ENCODE assay signal across 17 cellular contexts in genomic region chr4:150572704-150573504, GRCh38. TPM values are rescaled to one million over a fixed set of nuclear protein-coding genes. Genes with fewer than 3 reads are reported as not detected.
DNase-seq lines count a peak whose midpoint lies in the region; ATAC-seq, FAIRE-seq and TF ChIP-seq lines count a peak whose summit lies in the region.
"Had no signal": no experiment of that assay in that cellular context is flagged by ENCODE, and none has a peak within 500 bp of the region (broad histone marks: within the 10 kb centered on the region; RNA-seq: fewer than 3 reads in every experiment).

No MANE protein-coding gene starts in this region.

- H3K27me3 Mint-ChIP-seq in osteocyte (ENCODE audit: unreplicated experiment): no peaks in the 10 kb centered on the region

- peaks cover 46% of the 10 kb centered on the region for H3K4me1 Mint-ChIP-seq in osteocyte (ENCODE audit: unreplicated experiment)

- no peak overlapping the region for H3K4me3 Mint-ChIP-seq in osteocyte (ENCODE audit: unreplicated experiment)
- H3K4me3 Mint-ChIP-seq: activated T-helper 1 cell treated with anti-CD3 and anti-CD28 coated beads, Interleukin-12 subunit alpha, Interleukin-12 subunit beta, Interleukin-2, Interleukin-4 antibody, amounts not matched to agents 30 ng/mL and 10 ng/mL and 1 ng/mL, durations not matched to agents 14 hours and 24 hours and 36 hours had no signal

- peak overlapping the region in 1 of 2 experiments; percentile 49; a peak in 1 of 4 replicates for H3K27ac ChIP-seq in SK-N-SH (ENCODE audit: low read depth in 2 of 2, low read length in 1 of 2)
- no peak overlapping the region for H3K27ac ChIP-seq in left lung
- H3K27ac ChIP-seq: neutrophil had no signal

- H3K4me2 ChIP-seq in SK-N-SH: peak overlapping the region; percentile 31; the same call in 1 of the 2 replicates

- POLR2A ChIA-PET in SK-N-SH (lab: Yijun Ruan, JAX): no interaction called here

- H3K79me2 ChIP-seq in SK-N-SH (ENCODE audit: insufficient read depth): no peaks in the 10 kb centered on the region

- no peak for FAIRE-seq in HTR-8/SVneo (lab: Jason Lieb, UNC)

- H3K36me3 Mint-ChIP-seq in osteocyte (ENCODE audit: unreplicated experiment): no peaks in the 10 kb centered on the region

- ATAC-seq in SK-N-SH treated with all-trans-retinoic acid at 6 μM for 48 hours: no peak
- peak; percentile 50 for ATAC-seq in GM21447 (IDR thresholded peaks at IDR 0.05; ENCODE audit: unreplicated experiment)
- no peak for ATAC-seq in left lung
- ATAC-seq in GM21717 (IDR thresholded peaks at IDR 0.05; ENCODE audit: unreplicated experiment): no peak

- H4K20me1 ChIP-seq in SK-N-SH (ENCODE audit: insufficient read depth): no peaks in the 10 kb centered on the region

- intact Hi-C loops in left lung (cut with DNase I): no loop called here

- CTCF ChIA-PET in SK-N-SH (lab: Yijun Ruan, JAX): interaction anchor here (0.9 to 1.0 kb wide), 2 partner anchors 18 to 294 kb away, joined by 3 read pairs; no protein-coding TSS in a partner anchor

- no peaks in the 10 kb centered on the region for H3K9me3 ChIP-seq in SK-N-SH
- H3K9me3 ChIP-seq in left lung: no peaks in the 10 kb centered on the region
- H3K9me3 ChIP-seq: neutrophil, Peyer's patch had no signal

- peaks cover 15% of the 10 kb centered on the region for H3F3A ChIP-seq in SK-N-SH (replicated peaks; ENCODE audit: insufficient read depth)

- peaks cover 0 to 3% of the 10 kb centered on the region in 2 experiments for H3K36me3 ChIP-seq in SK-N-SH (replicated peaks in 1 of 2; ENCODE audit: control insufficient read depth in 1 of 2, insufficient read depth in 2 of 2, low read length in 1 of 2)
- H3K36me3 ChIP-seq in left lung: no peaks in the 10 kb centered on the region
- H3K36me3 ChIP-seq: neutrophil, Peyer's patch had no signal

- peaks cover 3 to 23% of the 10 kb centered on the region in 2 experiments; a peak in 3 of 4 replicates for H3K4me1 ChIP-seq in SK-N-SH (ENCODE audit: control insufficient read depth in 1 of 2, insufficient read depth in 2 of 2, low read depth in 1 of 2, low read length in 1 of 2)
- H3K4me1 ChIP-seq in left lung: no peaks in the 10 kb centered on the region

- H3K9ac ChIP-seq in SK-N-SH: no peak overlapping the region

- H3K9me2 ChIP-seq in SK-N-SH: no peaks in the 10 kb centered on the region

- WGBS in SK-N-SH (ENCODE audit: low lambda C conversion rate): 98% methylated on average over 5 of the region's 5 CpGs

- H3K27me3 ChIP-seq in SK-N-SH (ENCODE audit: insufficient read depth) (no peaks in the 10 kb centered on the region), left lung (no peaks in the 10 kb centered on the region)
- H3K27me3 ChIP-seq: neutrophil, Peyer's patch had no signal

- peak overlapping the region; percentile 82 for H3K27ac Mint-ChIP-seq in osteocyte (ENCODE audit: unreplicated experiment)
- H3K27ac Mint-ChIP-seq: activated T-helper 1 cell treated with anti-CD3 and anti-CD28 coated beads, Interleukin-12 subunit alpha, Interleukin-12 subunit beta, Interleukin-2, Interleukin-4 antibody, amounts not matched to agents 30 ng/mL and 10 ng/mL and 1 ng/mL, durations not matched to agents 14 hours and 24 hours and 36 hours had no signal

- H3K9me3 Mint-ChIP-seq in osteocyte (ENCODE audit: unreplicated experiment): no peaks in the 10 kb centered on the region
- H3K9me3 Mint-ChIP-seq: activated T-helper 1 cell treated with anti-CD3 and anti-CD28 coated beads, Interleukin-12 subunit alpha, Interleukin-12 subunit beta, Interleukin-2, Interleukin-4 antibody, amounts not matched to agents 30 ng/mL and 10 ng/mL and 1 ng/mL, durations not matched to agents 14 hours and 24 hours and 36 hours had no signal

- TF ChIP-seq CTCF in SK-N-SH (IDR thresholded peaks at IDR 0.05) (no peak), osteocyte (IDR thresholded peaks at IDR 0.05) (no peak), left lung (IDR thresholded peaks at IDR 0.05) (no peak)

- TF ChIP-seq RAD21 in SK-N-SH (IDR thresholded peaks at IDR 0.05; ENCODE audit: low read length): no peak

- no peak for TF ChIP-seq EP300 in SK-N-SH (IDR thresholded peaks at IDR 0.05; ENCODE audit: borderline replicate concordance in 1 of 2, low read depth in 1 of 2, low read length in 1 of 2)

- DNase-seq in SK-N-SH: no peak
- peak; percentile 94 for DNase-seq in SK-N-DZ (ENCODE audit: low spot score)
- no peak for DNase-seq in osteocyte (ENCODE audit: extremely low spot score, unreplicated experiment)
- DNase-seq in HTR-8/SVneo (ENCODE audit: insufficient read length, low spot score): no peak
- DNase-seq in left lung: no peak
- DNase-seq: activated CD4-positive, alpha-beta T cell treated with anti-CD3 and anti-CD28 coated beads for 1 hour; NCI-H226; Peyer's patch had no signal

- H3K4me3 ChIP-seq in SK-N-SH (ENCODE audit: low read depth in 2 of 2, low read length in 1 of 2): no peak overlapping the region
- no peak overlapping the region for H3K4me3 ChIP-seq in left lung
- H3K4me3 ChIP-seq: Peyer's patch had no signal

- no peak overlapping the region for H2AFZ ChIP-seq in SK-N-SH (ENCODE audit: low read depth)

TF ChIP-seq in SK-N-SH, 30 proteins besides CTCF, POLR2A, EP300 and RAD21:
- no peak for TF ChIP-seq POLR2AphosphoS5 (IDR thresholded peaks at IDR 0.05; ENCODE audit: low read depth, low read length)
- TF ChIP-seq GATA2 (CRISPR knock-in tag; IDR thresholded peaks at IDR 0.05): 0 out of 2 replicates have a peak, but pooled peaks have one; percentile 13

TF ChIP-seq in SK-N-SH treated with all-trans-retinoic acid at 6 μM for 48 hours, 23 proteins besides CTCF, POLR2A, EP300 and RAD21 (continues in another document):
- TF ChIP-seq ZFP3 (CRISPR knock-in tag; IDR thresholded peaks at IDR 0.05) (no peak), CSRNP3 (CRISPR knock-in tag; IDR thresholded peaks at IDR 0.05) (no peak), ARNTL (CRISPR knock-in tag; IDR thresholded peaks at IDR 0.05; ENCODE audit: borderline replicate concordance, low read depth) (no peak), CREB5 (CRISPR knock-in tag; IDR thresholded peaks at IDR 0.05; ENCODE audit: low read depth) (no peak), POU6F1 (CRISPR knock-in tag; IDR thresholded peaks at IDR 0.05; ENCODE audit: borderline replicate concordance, low read depth) (no peak), ZFP30 (CRISPR knock-in tag; IDR thresholded peaks at IDR 0.05) (no peak), PPARA (CRISPR knock-in tag; IDR thresholded peaks at IDR 0.05; ENCODE audit: borderline replicate concordance) (no peak), ZC3H10 (CRISPR knock-in tag; IDR thresholded peaks at IDR 0.05) (no peak)

RNA-seq across cellular contexts. Expression of gene MAB21L2, which starts 9.0 kb away (rescaled TPM):
- polyA plus RNA-seq in SK-N-SH (2012; rRNA removed): 0.92 and 1.2 TPM in 2 replicates
- 0.90 and 1.3 TPM in 2 replicates for polyA plus RNA-seq in SK-N-SH (2012; cell fraction: cytosol; rRNA removed)
- 0.36 and 0.74 TPM in 2 replicates for polyA plus RNA-seq in SK-N-SH (2012; cell fraction: nucleus; rRNA removed)
- 139 and 144 TPM in 2 replicates for polyA plus RNA-seq in SK-N-DZ (2014; cell fraction: cytosol; rRNA removed)
- 62.9 and 68.9 TPM in 2 replicates for polyA plus RNA-seq in SK-N-DZ (2014; cell fraction: nucleus; rRNA removed)
- 67.2 and 72.1 TPM in 2 replicates for total RNA-seq in osteocyte
- not detected for total RNA-seq in left lung
- total RNA-seq: A673; activated T-helper 1 cell treated with anti-CD3 and anti-CD28 coated beads, Interleukin-12 subunit alpha, Interleukin-12 subunit beta, Interleukin-2, Interleukin-4 antibody, amounts not matched to agents 30 ng/mL and 10 ng/mL and 1 ng/mL, durations not matched to agents 14 hours and 24 hours and 36 hours; MCF 10A; subcutaneous adipose tissue; T-helper 1 cell treated with Interleukin-12 subunit alpha and Interleukin-12 subunit beta and Interleukin-4 antibody, amounts not matched to agents 30 ng/mL and 1 ng/mL, for 36 hours had no signal

Comparison
In these comparisons a context has a peak if more than half of its experiments do, and no peak if none do; other contexts are left out.
1. RNA of gene MAB21L2, which starts 9.0 kb away (total RNA-seq): 67.2 to 72.1 TPM in osteocyte; not detected in left lung; every median in the first group is over 10 times any median in the second.